35 cellular contexts compared by ENCODE assay signal in genomic region chr1:41943717-41944116, GRCh38.
"Had no signal": no experiment of that assay in that cellular context is flagged by ENCODE, and none has a peak within 500 bp of the region (broad histone marks: within the 10 kb centered on the region; RNA-seq: fewer than 3 reads in every experiment).

No MANE protein-coding gene starts in this region.

- FAIRE-seq: astrocyte, TTC549 had no signal

- H3K27ac ChIP-seq: adrenal gland, body of pancreas, brain microvascular endothelial cell, breast epithelium, VCaP had no signal

- H3K27me3 ChIP-seq: adrenal gland, body of pancreas, brain microvascular endothelial cell, breast epithelium had no signal

- H3K4me1 Mint-ChIP-seq: activated B cell treated with CpG ODN at 0.5 μM for 24 hours had no signal

- H3K4me1 ChIP-seq: adrenal gland, breast epithelium had no signal

- DNase-seq: activated B cell treated with CpG ODN at 0.5 μM for 24 hours; activated CD4-positive, alpha-beta memory T cell treated with anti-CD3 and anti-CD28 coated beads for 36 hours; activated CD4-positive, alpha-beta T cell treated with anti-CD3 and anti-CD28 coated beads for 4 hours; activated CD4-positive, alpha-beta T cell treated with anti-CD3 and anti-CD28 coated beads, Interleukin-2, amount 10 ng/mL, durations not matched to agents 24 days and 14 days; activated CD4-positive, alpha-beta T cell treated with anti-CD3 and anti-CD28 coated beads, Interleukin-2, amount 50 U/mL, for 1 hour; activated CD4-positive, alpha-beta T cell treated with anti-CD3 and anti-CD28 coated beads, Interleukin-2, amount 50 U/mL, for 4 hours; activated CD4-positive, CD25-positive, alpha-beta regulatory T cell treated with anti-CD3 and anti-CD28 coated beads, Interleukin-2, amount 50 U/mL, for 72 hours; activated CD8-positive, alpha-beta memory T cell treated with anti-CD3 and anti-CD28 coated beads, Interleukin-2, amount 50 U/mL, for 4 hours; activated CD8-positive, alpha-beta T cell treated with anti-CD3 and anti-CD28 coated beads for 36 hours; activated effector memory CD4-positive, alpha-beta T cell treated with anti-CD3 and anti-CD28 coated beads, Interleukin-2, amount 50 U/mL, for 16 hours; activated gamma-delta T cell treated with Interleukin-2 at 50 U/mL for 16 hours; activated naive CD4-positive, alpha-beta T cell; activated naive CD4-positive, alpha-beta T cell treated with anti-CD3 and anti-CD28 coated beads for 36 hours; activated naive CD4-positive, alpha-beta T cell treated with anti-CD3 and anti-CD28 coated beads, Interleukin-2, amount 50 U/mL, for 16 hours; activated naive CD8-positive, alpha-beta T cell treated with anti-CD3 and anti-CD28 coated beads for 36 hours; activated T-cell treated with anti-CD3 and anti-CD28 coated beads for 4 hours; activated T-cell treated with anti-CD3 and anti-CD28 coated beads, Interleukin-2, amount 50 U/mL, for 1 hour; activated T-cell treated with anti-CD3 and anti-CD28 coated beads, Interleukin-2, amount 50 U/mL, for 4 hours; activated T-cell treated with anti-CD3 and anti-CD28 coated beads, Interleukin-2, amount 50 U/mL, for 72 hours; adrenal gland; amniotic stem cell; aorta; body of pancreas; brain microvascular endothelial cell; central memory CD4-positive, alpha-beta T cell; T-helper 2 cell; T-helper 9 cell had no signal

- H3K36me3 ChIP-seq: adrenal gland, brain microvascular endothelial cell, breast epithelium had no signal

- H3K27ac Mint-ChIP-seq: activated B cell treated with CpG ODN at 0.5 μM for 24 hours; activated CD4-positive, alpha-beta memory T cell treated with anti-CD3 and anti-CD28 coated beads for 36 hours; activated CD4-positive, alpha-beta T cell treated with anti-CD3 and anti-CD28 coated beads, Interleukin-2, amount 10 ng/mL, durations not matched to agents 24 days and 14 days; activated CD8-positive, alpha-beta T cell treated with anti-CD3 and anti-CD28 coated beads for 36 hours; activated naive CD4-positive, alpha-beta T cell treated with anti-CD3 and anti-CD28 coated beads for 36 hours; activated naive CD4-positive, alpha-beta T cell treated with anti-CD3 and anti-CD28 coated beads, Interleukin-2, amount 50 U/mL, for 72 hours; activated naive CD8-positive, alpha-beta T cell treated with anti-CD3 and anti-CD28 coated beads for 36 hours; activated T-cell treated with anti-CD3 and anti-CD28 coated beads, Interleukin-2, amount 50 U/mL, for 72 hours; activated T-helper 1 cell treated with anti-CD3 and anti-CD28 coated beads, Interleukin-12 subunit alpha, Interleukin-12 subunit beta, Interleukin-2, Interleukin-4 antibody, amounts not matched to agents 30 ng/mL and 10 ng/mL and 1 ng/mL, durations not matched to agents 14 hours and 24 hours and 36 hours; activated T-helper 17 cell treated with anti-CD3 and anti-CD28 coated beads, Interleukin-2, amount 50 U/mL, for 72 hours; T-helper 2 cell treated with Interferon-gamma antibody and Interleukin-4, amounts not matched to agents 5 μg/mL and 100 μg/mL, for 36 hours had no signal

- H3K4me3 ChIP-seq: adrenal gland, body of pancreas, breast epithelium had no signal

- ATAC-seq: activated CD8-positive, alpha-beta T cell treated with anti-CD3 and anti-CD28 coated beads for 36 hours; activated naive CD4-positive, alpha-beta T cell treated with anti-CD3 and anti-CD28 coated beads, Interleukin-2, amount 50 U/mL, for 72 hours; activated T-cell treated with anti-CD3 and anti-CD28 coated beads, Interleukin-2, amount 50 U/mL, for 4 hours; activated T-cell treated with anti-CD3 and anti-CD28 coated beads, Interleukin-2, amount 50 U/mL, for 72 hours; activated T-helper 17 cell treated with anti-CD3 and anti-CD28 coated beads, Interleukin-2, amount 50 U/mL, for 72 hours; body of pancreas had no signal

- H3K4me3 Mint-ChIP-seq: activated B cell treated with CpG ODN at 0.5 μM for 24 hours; activated CD4-positive, alpha-beta memory T cell treated with anti-CD3 and anti-CD28 coated beads for 36 hours; activated CD4-positive, alpha-beta T cell treated with anti-CD3 and anti-CD28 coated beads, Interleukin-2, amount 10 ng/mL, durations not matched to agents 24 days and 14 days; activated CD8-positive, alpha-beta T cell treated with anti-CD3 and anti-CD28 coated beads for 36 hours; activated naive CD4-positive, alpha-beta T cell treated with anti-CD3 and anti-CD28 coated beads for 36 hours; activated naive CD8-positive, alpha-beta T cell treated with anti-CD3 and anti-CD28 coated beads for 36 hours; activated T-cell treated with anti-CD3 and anti-CD28 coated beads, Interleukin-2, amount 50 U/mL, for 4 hours; activated T-cell treated with anti-CD3 and anti-CD28 coated beads, Interleukin-2, amount 50 U/mL, for 72 hours; activated T-helper 1 cell treated with anti-CD3 and anti-CD28 coated beads, Interleukin-12 subunit alpha, Interleukin-12 subunit beta, Interleukin-2, Interleukin-4 antibody, amounts not matched to agents 30 ng/mL and 10 ng/mL and 1 ng/mL, durations not matched to agents 14 hours and 24 hours and 36 hours; activated T-helper 17 cell treated with anti-CD3 and anti-CD28 coated beads, Interleukin-2, amount 50 U/mL, for 72 hours; T-helper 2 cell treated with Interferon-gamma antibody and Interleukin-4, amounts not matched to agents 5 μg/mL and 100 μg/mL, for 36 hours had no signal

- H3K9me3 ChIP-seq: adrenal gland, body of pancreas had no signal

- H3K27me3 Mint-ChIP-seq: activated CD4-positive, alpha-beta memory T cell treated with anti-CD3 and anti-CD28 coated beads for 36 hours; activated CD4-positive, alpha-beta T cell treated with anti-CD3 and anti-CD28 coated beads, Interleukin-2, amount 10 ng/mL, durations not matched to agents 24 days and 14 days; activated CD8-positive, alpha-beta T cell treated with anti-CD3 and anti-CD28 coated beads for 36 hours; activated naive CD8-positive, alpha-beta T cell treated with anti-CD3 and anti-CD28 coated beads for 36 hours; activated T-helper 17 cell treated with anti-CD3 and anti-CD28 coated beads, Interleukin-2, amount 50 U/mL, for 72 hours had no signal
